In the genomic region with DNA sequence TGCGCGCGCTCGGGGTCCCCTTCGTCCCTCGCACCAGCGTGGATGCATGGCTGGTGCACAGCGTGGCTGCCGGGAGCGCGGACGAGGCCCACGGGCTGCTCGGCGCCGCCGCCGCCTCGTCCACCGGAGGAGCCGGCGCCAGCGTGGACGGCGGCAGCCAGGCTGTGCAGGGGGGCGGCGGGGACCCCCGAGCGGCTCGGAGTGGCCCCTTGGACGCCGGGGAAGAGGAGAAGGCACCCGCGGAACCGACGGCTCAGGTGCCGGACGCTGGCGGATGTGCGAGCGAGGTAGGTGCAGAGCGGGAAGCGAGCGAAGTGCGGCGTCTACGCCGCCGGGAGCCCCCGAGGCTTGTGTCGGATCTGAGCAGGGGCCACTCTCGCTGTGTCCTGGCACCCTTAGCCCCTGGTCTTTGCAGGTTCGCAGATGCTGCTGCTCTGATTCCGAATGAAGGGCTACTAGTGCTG, we compare ENCODE assay signal across 8 cellular contexts. TPM values are rescaled to one million over a fixed set of nuclear protein-coding genes. Genes with fewer than 3 reads are reported as not detected.
DNase-seq lines count a peak whose midpoint lies in the region; ATAC-seq and TF ChIP-seq lines count a peak whose summit lies in the region.
"Not testable (repeated sequence)": the region's sequence is repeated elsewhere in the genome, so short reads cannot be mapped to it uniquely, and the experiment has no call there.

No MANE protein-coding gene starts in this region.

- not testable (repeated sequence) for H3K27me3 Mint-ChIP-seq in CD4-positive, alpha-beta memory T cell

- POLR2A ChIA-PET in CD4-positive, alpha-beta memory T cell (lab: Charles Lee; ENCODE audit: partially characterized antibody): interaction anchor here (0.7 to 4.4 kb wide), 16 partner anchors 9 to 260 kb away, joined by 3 to 223 read pairs (median 8); partner anchors contain the start of genes CBX3, HNRNPA2B1 and SNX10

- CTCF ChIA-PET in CD4-positive, alpha-beta memory T cell (lab: Charles Lee; ENCODE audit: partially characterized antibody): interaction anchor here (1.1 to 4.0 kb wide), 9 partner anchors 8 to 74 kb away, joined by 3 to 32 read pairs (median 9); no protein-coding TSS in a partner anchor

- ATAC-seq in GM19438 (IDR thresholded peaks at IDR 0.05; ENCODE audit: low read depth, unreplicated experiment): peak; percentile 34
- peak; percentile 29 for ATAC-seq in HG03064 (IDR thresholded peaks at IDR 0.05; ENCODE audit: low read depth, unreplicated experiment)

- H3K27ac ChIP-seq in CD4-positive, alpha-beta memory T cell (ENCODE audit: low read depth, low read length): peak overlapping the region; percentile 79
- peak overlapping the region; percentile 56 to 86 (median 78) for H3K27ac ChIP-seq in Peyer's patch
- H3K27ac ChIP-seq in esophagus muscularis mucosa (replicated peaks in 1 of 4): not testable (repeated sequence)

- H3K27me3 ChIP-seq in CD4-positive, alpha-beta memory T cell (ENCODE audit: insufficient read depth, low read length); Peyer's patch: not testable (repeated sequence)
- H3K27me3 ChIP-seq in esophagus muscularis mucosa: peaks cover 0 to 56% (median 6%) of the 10 kb centered on the region in 4 donors
- peaks cover 11% of the 10 kb centered on the region for H3K27me3 ChIP-seq in mononuclear cell (ENCODE audit: insufficient read depth, low read length)

- TF ChIP-seq POLR2A in Peyer's patch (IDR thresholded peaks at IDR 0.05); esophagus muscularis mucosa (IDR thresholded peaks at IDR 0.05; ENCODE audit: low read depth): not testable (repeated sequence)

- peaks cover 59% of the 10 kb centered on the region for H3K4me1 ChIP-seq in CD4-positive, alpha-beta memory T cell (ENCODE audit: insufficient read depth, low read length)
- H3K4me1 ChIP-seq in Peyer's patch (peaks cover 0 to 37% (median 9%) of the 10 kb centered on the region in 4 donors), esophagus muscularis mucosa (peaks cover 9 to 22% (median 19%) of the 10 kb centered on the region in 4 donors), mononuclear cell (ENCODE audit: insufficient read depth, low read length) (peaks cover 57% of the 10 kb centered on the region)

- H3K36me3 Mint-ChIP-seq in CD4-positive, alpha-beta memory T cell: peaks cover 0 to 14% of the 10 kb centered on the region in 2 donors

- H3K4me1 Mint-ChIP-seq in CD4-positive, alpha-beta memory T cell: peaks cover 45 to 62% (median 55%) of the 10 kb centered on the region in 4 donors

- H3K9me3 ChIP-seq in CD4-positive, alpha-beta memory T cell (ENCODE audit: control insufficient read depth in 1 of 2, low read length in 2 of 2); Peyer's patch; esophagus muscularis mucosa; mononuclear cell (ENCODE audit: low read depth, low read length): not testable (repeated sequence)

- peak overlapping the region; percentile 90 to 99 (median 96) for H3K4me3 Mint-ChIP-seq in CD4-positive, alpha-beta memory T cell

- 0% methylated on average over 6 of the region's 54 CpGs for WGBS in esophagus muscularis mucosa

- peak in 4 of 5 donors; percentile 38 to 54 (median 46) for DNase-seq in CD4-positive, alpha-beta memory T cell
- peak; percentile 57 to 74 (median 63) for DNase-seq in Peyer's patch
- peak; percentile 79 for DNase-seq in activated effector memory CD4-positive, alpha-beta T cell treated with anti-CD3 and anti-CD28 coated beads, Interleukin-2, amount 50 U/mL, for 16 hours
- DNase-seq in esophagus muscularis mucosa (ENCODE audit: extremely low spot score): not testable (repeated sequence)
- peak; percentile 30 for DNase-seq in stimulated activated CD4-positive, alpha-beta T cell treated with anti-CD3 and anti-CD28 coated beads, Interleukin-4, amount 100 ng/mL, for 24 hours

- not testable (repeated sequence) for H3K9me3 Mint-ChIP-seq in CD4-positive, alpha-beta memory T cell

- intact Hi-C loops in CD4-positive, alpha-beta memory T cell (cut with micrococcal nuclease): loop anchor here (1.0 to 5.0 kb wide), 4 partner anchors 14 to 202 kb away; partner anchors contain the start of gene HNRNPA2B1
- intact Hi-C loops in esophagus muscularis mucosa (cut with DNase I): not testable (repeated sequence)

- not testable (repeated sequence) for TF ChIP-seq EP300 in esophagus muscularis mucosa (IDR thresholded peaks at IDR 0.05)

- not testable (repeated sequence) for H3K36me3 ChIP-seq in CD4-positive, alpha-beta memory T cell (ENCODE audit: insufficient read depth, low read length); Peyer's patch; esophagus muscularis mucosa

- peak overlapping the region; percentile 49 to 93 for H3K4me3 ChIP-seq in CD4-positive, alpha-beta memory T cell (ENCODE audit: low read length in 2 of 2)
- peak overlapping the region; percentile 66 to 89 (median 78) for H3K4me3 ChIP-seq in Peyer's patch
- peak overlapping the region; percentile 55 to 72 (median 58) for H3K4me3 ChIP-seq in esophagus muscularis mucosa
- H3K4me3 ChIP-seq in mononuclear cell (ENCODE audit: low read length): peak overlapping the region; percentile 55

- peak overlapping the region; percentile 94 to 98 (median 96) for H3K27ac Mint-ChIP-seq in CD4-positive, alpha-beta memory T cell

- TF ChIP-seq CTCF in Peyer's patch (IDR thresholded peaks at IDR 0.05); esophagus muscularis mucosa (IDR thresholded peaks at IDR 0.05): not testable (repeated sequence)

RNA-seq across cellular contexts. Expression of gene NFE2L3, which starts 0.8 kb away (rescaled TPM):
- 1 to 10 TPM; 7.5 to 7.9 TPM for total RNA-seq in CD4-positive, alpha-beta memory T cell
- 1 to 10 TPM; 7.9 to 9.6 TPM for polyA plus RNA-seq in CD4-positive, alpha-beta memory T cell
- total RNA-seq in Peyer's patch (10 to 100 TPM in 1 of 4 donors, 1 to 10 TPM in 3; 5.3 to 10.5 (median 6.6) TPM), esophagus muscularis mucosa (1 to 10 TPM; 1.5 to 2.7 (median 2.5) TPM), mononuclear cell (7.8 TPM)

RNA-seq across cellular contexts. Expression of gene HNRNPA2B1, which starts 47.7 kb away (rescaled TPM):
- total RNA-seq in CD4-positive, alpha-beta memory T cell: 100 to 1,000 TPM; 450 to 466 TPM
- 100 to 1,000 TPM; 475 to 700 TPM for polyA plus RNA-seq in CD4-positive, alpha-beta memory T cell
- 100 to 1,000 TPM; 184 to 526 (median 228) TPM for total RNA-seq in Peyer's patch
- total RNA-seq in esophagus muscularis mucosa: 100 to 1,000 TPM; 158 to 220 (median 202) TPM
- total RNA-seq in mononuclear cell: 240 TPM

RNA-seq across cellular contexts. Expression of gene CBX3, which starts 48.7 kb away (rescaled TPM):
- 100 to 1,000 TPM; 160 to 173 TPM for total RNA-seq in CD4-positive, alpha-beta memory T cell
- 100 to 1,000 TPM; 105 to 180 TPM for polyA plus RNA-seq in CD4-positive, alpha-beta memory T cell
- total RNA-seq in Peyer's patch (100 to 1,000 TPM in 1 of 4 donors, 10 to 100 TPM in 3; 53.9 to 112 (median 68.6) TPM), esophagus muscularis mucosa (10 to 100 TPM; 51.5 to 78.5 (median 60.3) TPM), mononuclear cell (135 TPM)
